In the genomic region with DNA sequence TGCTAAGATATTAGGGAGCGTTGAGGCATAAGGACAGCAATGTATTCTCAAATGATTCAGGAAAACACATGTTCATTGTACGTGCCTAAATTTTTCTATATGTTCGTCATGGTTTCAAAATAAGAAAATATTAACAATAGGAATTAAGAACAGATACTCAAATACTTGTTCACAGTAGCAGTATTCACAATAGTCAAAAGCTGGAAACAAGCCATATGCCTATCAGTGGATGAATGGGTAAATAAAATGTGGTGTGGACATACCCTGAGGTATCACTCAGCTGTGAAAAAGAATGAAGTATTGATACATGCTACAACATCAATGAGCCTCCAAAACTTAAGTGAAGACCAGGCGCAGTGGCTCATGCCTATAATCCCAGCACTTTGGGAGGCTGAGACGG, we compare ENCODE assay signal across 37 cellular contexts.
"Had no signal": no experiment of that assay in that cellular context is flagged by ENCODE, and none has a peak within 500 bp of the region (broad histone marks: within the 10 kb centered on the region; RNA-seq: fewer than 3 reads in every experiment).

No MANE protein-coding gene starts in this region.

- H3K27me3 ChIP-seq: adrenal gland, ascending aorta, body of pancreas, brain microvascular endothelial cell, cardiac muscle cell had no signal

- DNase-seq: activated effector memory CD4-positive, alpha-beta T cell treated with anti-CD3 and anti-CD28 coated beads, Interleukin-2, amount 50 U/mL, for 16 hours; activated effector memory CD4-positive, alpha-beta T cell treated with Interleukin-2 at 50 U/mL for 16 hours; activated gamma-delta T cell; activated gamma-delta T cell treated with Interleukin-2 at 50 U/mL for 16 hours; activated naive CD4-positive, alpha-beta T cell; activated naive CD4-positive, alpha-beta T cell treated with anti-CD3 and anti-CD28 coated beads for 36 hours; activated naive CD4-positive, alpha-beta T cell treated with anti-CD3 and anti-CD28 coated beads, Interleukin-2, amount 10 ng/mL, durations not matched to agents 7 days and 5 days; activated naive CD4-positive, alpha-beta T cell treated with anti-CD3 and anti-CD28 coated beads, Interleukin-2, amount 50 U/mL, for 16 hours; activated naive CD4-positive, alpha-beta T cell treated with Interleukin-2 at 50 U/mL for 16 hours; activated naive CD8-positive, alpha-beta T cell treated with anti-CD3 and anti-CD28 coated beads for 36 hours; activated naive CD8-positive, alpha-beta T cell treated with anti-CD3 and anti-CD28 coated beads, Interleukin-2, amount 10 ng/mL, durations not matched to agents 7 days and 5 days; activated naive CD8-positive, alpha-beta T cell treated with anti-CD3 and anti-CD28 coated beads, Interleukin-2, amount 50 U/mL, for 24 hours; activated T-cell treated with anti-CD3 and anti-CD28 coated beads for 4 hours; activated T-cell treated with anti-CD3 and anti-CD28 coated beads, Interleukin-2, amount 50 U/mL, for 1 hour; activated T-cell treated with anti-CD3 and anti-CD28 coated beads, Interleukin-2, amount 50 U/mL, for 24 hours; activated T-cell treated with anti-CD3 and anti-CD28 coated beads, Interleukin-2, amount 50 U/mL, for 48 hours; activated T-cell treated with anti-CD3 and anti-CD28 coated beads, Interleukin-2, amount 50 U/mL, for 72 hours; adrenal gland; amniotic stem cell; amygdala; anterior cingulate cortex; aorta; body of pancreas; brain microvascular endothelial cell; caudate nucleus; central memory CD4-positive, alpha-beta T cell; cerebellar nuclear complex had no signal

- H3K4me1 ChIP-seq: adrenal gland, ascending aorta, body of pancreas had no signal

- ATAC-seq: activated naive CD4-positive, alpha-beta T cell treated with anti-CD3 and anti-CD28 coated beads, Interleukin-2, amount 50 U/mL, for 72 hours; activated naive CD8-positive, alpha-beta T cell treated with anti-CD3 and anti-CD28 coated beads, Interleukin-2, amount 50 U/mL, for 24 hours; activated T-cell treated with anti-CD3 and anti-CD28 coated beads, Interleukin-2, amount 50 U/mL, for 72 hours; activated T-helper 17 cell treated with anti-CD3 and anti-CD28 coated beads, Interleukin-2, amount 50 U/mL, for 72 hours; body of pancreas had no signal

- H3K27me3 Mint-ChIP-seq: activated naive CD4-positive, alpha-beta T cell treated with anti-CD3 and anti-CD28 coated beads, Interleukin-2, amount 10 ng/mL, durations not matched to agents 7 days and 5 days; central memory CD8-positive, alpha-beta T cell had no signal

- H3K9me3 ChIP-seq: adrenal gland, ascending aorta, body of pancreas had no signal

- H3K9me3 Mint-ChIP-seq: activated naive CD4-positive, alpha-beta T cell treated with anti-CD3 and anti-CD28 coated beads, Interleukin-2, amount 10 ng/mL, durations not matched to agents 7 days and 5 days; activated T-cell treated with anti-CD3 and anti-CD28 coated beads, Interleukin-2, amount 50 U/mL, for 24 hours; activated T-cell treated with anti-CD3 and anti-CD28 coated beads, Interleukin-2, amount 50 U/mL, for 72 hours; activated T-helper 1 cell treated with anti-CD3 and anti-CD28 coated beads, Interleukin-12 subunit alpha, Interleukin-12 subunit beta, Interleukin-2, Interleukin-4 antibody, amounts not matched to agents 30 ng/mL and 10 ng/mL and 1 ng/mL, durations not matched to agents 14 hours and 24 hours and 36 hours; activated T-helper 2 cell treated with anti-CD3 and anti-CD28 coated beads, Interferon-gamma antibody, Interleukin-2, Interleukin-4, amounts not matched to agents 10 μg/mL and 5 μg/mL and 100 μg/mL, durations not matched to agents 14 hours and 24 hours and 36 hours; central memory CD8-positive, alpha-beta T cell had no signal

- H3K4me3 Mint-ChIP-seq: activated naive CD4-positive, alpha-beta T cell treated with anti-CD3 and anti-CD28 coated beads for 36 hours; activated naive CD4-positive, alpha-beta T cell treated with anti-CD3 and anti-CD28 coated beads, Interleukin-2, amount 10 ng/mL, durations not matched to agents 7 days and 5 days; activated naive CD4-positive, alpha-beta T cell treated with anti-CD3 and anti-CD28 coated beads, Interleukin-2, amount 50 U/mL, for 24 hours; activated naive CD8-positive, alpha-beta T cell; activated naive CD8-positive, alpha-beta T cell treated with anti-CD3 and anti-CD28 coated beads for 36 hours; activated naive CD8-positive, alpha-beta T cell treated with anti-CD3 and anti-CD28 coated beads, Interleukin-2, amount 10 ng/mL, durations not matched to agents 7 days and 5 days; activated naive CD8-positive, alpha-beta T cell treated with anti-CD3 and anti-CD28 coated beads, Interleukin-2, amount 50 U/mL, for 24 hours; activated T-cell treated with anti-CD3 and anti-CD28 coated beads, Interleukin-2, amount 50 U/mL, for 24 hours; activated T-cell treated with anti-CD3 and anti-CD28 coated beads, Interleukin-2, amount 50 U/mL, for 72 hours; activated T-helper 1 cell treated with anti-CD3 and anti-CD28 coated beads, Interleukin-12 subunit alpha, Interleukin-12 subunit beta, Interleukin-2, Interleukin-4 antibody, amounts not matched to agents 30 ng/mL and 10 ng/mL and 1 ng/mL, durations not matched to agents 14 hours and 24 hours and 36 hours; activated T-helper 17 cell treated with anti-CD3 and anti-CD28 coated beads, Interleukin-2, amount 50 U/mL, for 72 hours; brain; central memory CD8-positive, alpha-beta T cell had no signal

- H3K36me3 Mint-ChIP-seq: activated naive CD4-positive, alpha-beta T cell treated with anti-CD3 and anti-CD28 coated beads, Interleukin-2, amount 10 ng/mL, durations not matched to agents 7 days and 5 days; activated naive CD4-positive, alpha-beta T cell treated with anti-CD3 and anti-CD28 coated beads, Interleukin-2, amount 50 U/mL, for 24 hours; activated naive CD4-positive, alpha-beta T cell treated with anti-CD3 and anti-CD28 coated beads, Interleukin-2, amount 50 U/mL, for 72 hours; activated naive CD8-positive, alpha-beta T cell; activated naive CD8-positive, alpha-beta T cell treated with anti-CD3 and anti-CD28 coated beads for 36 hours; activated naive CD8-positive, alpha-beta T cell treated with anti-CD3 and anti-CD28 coated beads, Interleukin-2, amount 10 ng/mL, durations not matched to agents 7 days and 5 days; brain had no signal

- H3K36me3 ChIP-seq: adrenal gland, ascending aorta, brain microvascular endothelial cell, cardiac muscle cell had no signal

- H3K4me3 ChIP-seq: adrenal gland, ascending aorta, body of pancreas, cardiac muscle cell had no signal

- H3K4me1 Mint-ChIP-seq: activated naive CD4-positive, alpha-beta T cell treated with anti-CD3 and anti-CD28 coated beads, Interleukin-2, amount 10 ng/mL, durations not matched to agents 7 days and 5 days; activated naive CD4-positive, alpha-beta T cell treated with anti-CD3 and anti-CD28 coated beads, Interleukin-2, amount 50 U/mL, for 24 hours; activated naive CD8-positive, alpha-beta T cell treated with anti-CD3 and anti-CD28 coated beads for 36 hours; activated naive CD8-positive, alpha-beta T cell treated with anti-CD3 and anti-CD28 coated beads, Interleukin-2, amount 10 ng/mL, durations not matched to agents 7 days and 5 days; activated naive CD8-positive, alpha-beta T cell treated with anti-CD3 and anti-CD28 coated beads, Interleukin-2, amount 50 U/mL, for 24 hours; activated T-helper 17 cell treated with anti-CD3 and anti-CD28 coated beads, Interleukin-2, amount 50 U/mL, for 72 hours; brain; central memory CD8-positive, alpha-beta T cell had no signal

- H3K27ac ChIP-seq: adrenal gland, ascending aorta, body of pancreas, brain microvascular endothelial cell, cardiac muscle cell had no signal
